ENCODE assay signal across 9 cellular contexts in genomic region chr1:153404768-153405167, GRCh38. TPM values are rescaled to one million over a fixed set of nuclear protein-coding genes. Genes with fewer than 3 reads are reported as not detected.
DNase-seq lines count a peak whose midpoint lies in the region; ATAC-seq and TF ChIP-seq lines count a peak whose summit lies in the region.
"Had no signal": no experiment of that assay in that cellular context is flagged by ENCODE, and none has a peak within 500 bp of the region (broad histone marks: within the 10 kb centered on the region; RNA-seq: fewer than 3 reads in every experiment).

No MANE protein-coding gene starts in this region.

- no peak overlapping the region for H3K27ac ChIP-seq in foreskin keratinocyte

- ATAC-seq in foreskin keratinocyte (no peak), HG02885 (IDR thresholded peaks at IDR 0.05; ENCODE audit: poor library complexity, unreplicated experiment) (no peak), GM19328 (IDR thresholded peaks at IDR 0.05; ENCODE audit: unreplicated experiment) (no peak)

- DNase-seq in GM10248 (ENCODE audit: extremely low spot score) (peak; percentile 47), NOMO-1 (lab: John Stamatoyannopoulos, UW; ENCODE audit: unreplicated experiment in 2 of 2) (peak; percentile 59 to 62), activated T-cell treated with anti-CD3 and anti-CD28 coated beads for 24 hours (ENCODE audit: low read depth) (peak; percentile 45), foreskin keratinocyte (no peak), GOT3 (lab: John Stamatoyannopoulos, UW) (no peak)
- peak; percentile 61 for DNase-seq in stimulated activated CD4-positive, alpha-beta T cell treated with anti-CD3 and anti-CD28 coated beads, Interleukin-12 subunit alpha, Interleukin-12 subunit beta, amount 100 ng/mL, for 4 hours

- CTCF ChIA-PET in GM10248 (lab: Yijun Ruan, JAX): interaction anchor here (1.0 to 3.2 kb wide), 2 partner anchors 52 to 157 kb away, joined by 3 to 14 read pairs; no protein-coding TSS in a partner anchor

- POLR2A ChIA-PET in GM10248 (lab: Yijun Ruan, JAX): no interaction called here

- peak; percentile 42 for TF ChIP-seq CTCF in GM10248 (IDR thresholded peaks at IDR 0.05; ENCODE audit: control extremely low read depth, extremely low read depth, low read depth, missing control alignments)
- peak; percentile 77 for TF ChIP-seq CTCF in foreskin keratinocyte (conservative IDR thresholded peaks at IDR 0.05)

- peaks cover 66% of the 10 kb centered on the region for H3K27me3 ChIP-seq in foreskin keratinocyte

- no peaks in the 10 kb centered on the region for H3K4me1 ChIP-seq in foreskin keratinocyte

RNA-seq across cellular contexts. Expression of gene S100A7A, which starts 11.6 kb away (rescaled TPM):
- not detected in 2 replicates for total RNA-seq in foreskin keratinocyte
- not detected in 2 replicates for polyA plus RNA-seq in foreskin keratinocyte
- total RNA-seq: T-helper 1 cell treated with Interleukin-12 subunit alpha and Interleukin-12 subunit beta and Interleukin-4 antibody, amounts not matched to agents 30 ng/mL and 1 ng/mL, for 36 hours had no signal

RNA-seq across cellular contexts. Expression of gene S100A8, which starts 13.9 kb away (rescaled TPM):
- total RNA-seq in foreskin keratinocyte: 4.1 and 6.2 TPM in 2 replicates
- 5.5 and 6.2 TPM in 2 replicates for polyA plus RNA-seq in foreskin keratinocyte
- total RNA-seq: T-helper 1 cell treated with Interleukin-12 subunit alpha and Interleukin-12 subunit beta and Interleukin-4 antibody, amounts not matched to agents 30 ng/mL and 1 ng/mL, for 36 hours had no signal

RNA-seq across cellular contexts. Expression of gene S100A12, which starts 29.3 kb away (rescaled TPM):
- not detected in 2 replicates for total RNA-seq in foreskin keratinocyte
- not detected in 2 replicates for polyA plus RNA-seq in foreskin keratinocyte
- total RNA-seq: T-helper 1 cell treated with Interleukin-12 subunit alpha and Interleukin-12 subunit beta and Interleukin-4 antibody, amounts not matched to agents 30 ng/mL and 1 ng/mL, for 36 hours had no signal

RNA-seq across cellular contexts. Expression of gene S100A9, which starts 47.1 kb away (rescaled TPM):
- 12.1 and 19.1 TPM in 2 replicates for total RNA-seq in foreskin keratinocyte
- 16.0 and 21.7 TPM in 2 replicates for polyA plus RNA-seq in foreskin keratinocyte

RNA-seq across cellular contexts. Expression of gene S100A7, which starts 55.7 kb away (rescaled TPM):
- total RNA-seq in foreskin keratinocyte: 0.37 TPM in 1 of 2 replicates, not detected in the other
- 0.59 TPM in 1 of 2 replicates, not detected in the other for polyA plus RNA-seq in foreskin keratinocyte
- total RNA-seq: T-helper 1 cell treated with Interleukin-12 subunit alpha and Interleukin-12 subunit beta and Interleukin-4 antibody, amounts not matched to agents 30 ng/mL and 1 ng/mL, for 36 hours had no signal

Comparison
In these comparisons a context has a peak if more than half of its experiments do, and no peak if none do; other contexts are left out.
1. DNase-seq: peak in GM10248 (single experiment), NOMO-1 (2 of 2), activated T-cell treated with anti-CD3 and anti-CD28 coated beads for 24 hours (single experiment) and stimulated activated CD4-positive, alpha-beta T cell treated with anti-CD3 and anti-CD28 coated beads, Interleukin-12 subunit alpha, Interleukin-12 subunit beta, amount 100 ng/mL, for 4 hours (single experiment); none in foreskin keratinocyte (0 of 2) and GOT3 (single experiment).